Comparison of ENCODE assay signal across 27 cellular contexts in the genomic region with DNA sequence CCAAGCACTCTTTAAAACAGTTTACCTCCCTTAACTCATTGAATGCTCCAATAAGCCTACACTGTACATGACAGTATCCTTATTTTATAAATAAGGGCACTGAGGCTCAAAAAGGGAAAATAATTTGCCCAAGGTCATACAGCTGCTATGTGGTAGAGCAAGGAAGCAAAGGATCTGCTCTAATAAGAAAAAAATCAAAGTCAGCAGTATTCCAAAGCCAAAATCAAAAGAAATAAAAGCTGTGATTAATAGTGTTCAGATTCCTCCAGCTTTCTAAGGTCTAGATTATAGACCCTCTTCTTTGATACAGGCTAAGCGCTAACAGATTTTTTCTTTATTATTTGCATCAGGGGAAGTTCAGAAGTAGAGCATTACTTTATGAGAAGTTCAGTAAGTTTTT. TPM values are rescaled to one million over a fixed set of nuclear protein-coding genes. Genes with fewer than 3 reads are reported as not detected.
"Had no signal": no experiment of that assay in that cellular context is flagged by ENCODE, and none has a peak within 500 bp of the region (broad histone marks: within the 10 kb centered on the region; RNA-seq: fewer than 3 reads in every experiment).

No MANE protein-coding gene starts in this region.

- H3K79me2 ChIP-seq: hepatocyte had no signal

- H2AFZ ChIP-seq: hepatocyte had no signal

- H3K27me3 Mint-ChIP-seq: activated CD4-positive, alpha-beta memory T cell treated with anti-CD3 and anti-CD28 coated beads, Interleukin-2, amount 10 ng/mL, durations not matched to agents 7 days and 5 days; activated CD4-positive, alpha-beta T cell treated with anti-CD3 and anti-CD28 coated beads for 36 hours; activated CD4-positive, alpha-beta T cell treated with anti-CD3 and anti-CD28 coated beads, Interleukin-2, amount 10 ng/mL, durations not matched to agents 24 days and 14 days; activated naive CD4-positive, alpha-beta T cell treated with anti-CD3 and anti-CD28 coated beads, Interleukin-2, amount 10 ng/mL, durations not matched to agents 7 days and 5 days; activated naive CD8-positive, alpha-beta T cell treated with anti-CD3 and anti-CD28 coated beads, Interleukin-2, amount 10 ng/mL, durations not matched to agents 7 days and 5 days; activated T-cell treated with anti-CD3 and anti-CD28 coated beads, Interleukin-2, amount 50 U/mL, for 24 hours had no signal

- H3K27ac ChIP-seq: ascending aorta, breast epithelium, cardiac muscle cell, colonic mucosa, gastrocnemius medialis, heart right ventricle, hepatocyte had no signal

- H3K4me3 ChIP-seq: ascending aorta, breast epithelium, cardiac muscle cell, colonic mucosa, gastrocnemius medialis, heart right ventricle, hepatocyte had no signal

- H3K4me1 ChIP-seq: ascending aorta, colonic mucosa had no signal

- H3K36me3 ChIP-seq: ascending aorta, breast epithelium, cardiac muscle cell, colonic mucosa, gastrocnemius medialis, heart right ventricle had no signal

- H3K9me3 Mint-ChIP-seq: activated CD4-positive, alpha-beta memory T cell treated with anti-CD3 and anti-CD28 coated beads, Interleukin-2, amount 10 ng/mL, durations not matched to agents 7 days and 5 days; activated CD4-positive, alpha-beta T cell treated with anti-CD3 and anti-CD28 coated beads, Interleukin-2, amount 10 ng/mL, durations not matched to agents 24 days and 14 days; activated naive CD4-positive, alpha-beta T cell treated with anti-CD3 and anti-CD28 coated beads, Interleukin-2, amount 10 ng/mL, durations not matched to agents 7 days and 5 days; activated naive CD4-positive, alpha-beta T cell treated with anti-CD3 and anti-CD28 coated beads, Interleukin-2, amount 50 U/mL, for 72 hours; activated naive CD8-positive, alpha-beta T cell treated with anti-CD3 and anti-CD28 coated beads, Interleukin-2, amount 10 ng/mL, durations not matched to agents 7 days and 5 days; activated T-cell treated with anti-CD3 and anti-CD28 coated beads, Interleukin-2, amount 50 U/mL, for 24 hours; brain had no signal

- ATAC-seq: activated CD4-positive, alpha-beta T cell treated with anti-CD3 and anti-CD28 coated beads for 36 hours had no signal

- H3K9me3 ChIP-seq: ascending aorta, breast epithelium, colonic mucosa, gastrocnemius medialis, heart right ventricle had no signal

- H3K4me3 Mint-ChIP-seq: activated CD4-positive, alpha-beta memory T cell treated with anti-CD3 and anti-CD28 coated beads, Interleukin-2, amount 10 ng/mL, durations not matched to agents 7 days and 5 days; activated CD4-positive, alpha-beta T cell treated with anti-CD3 and anti-CD28 coated beads for 36 hours; activated CD4-positive, alpha-beta T cell treated with anti-CD3 and anti-CD28 coated beads, Interleukin-2, amount 10 ng/mL, durations not matched to agents 24 days and 14 days; activated naive CD4-positive, alpha-beta T cell treated with anti-CD3 and anti-CD28 coated beads, Interleukin-2, amount 10 ng/mL, durations not matched to agents 7 days and 5 days; activated naive CD8-positive, alpha-beta T cell treated with anti-CD3 and anti-CD28 coated beads, Interleukin-2, amount 10 ng/mL, durations not matched to agents 7 days and 5 days; activated T-cell treated with anti-CD3 and anti-CD28 coated beads, Interleukin-2, amount 50 U/mL, for 24 hours; brain had no signal

- FAIRE-seq: endometrium had no signal

- H3K27me3 ChIP-seq: ascending aorta, breast epithelium, colonic mucosa, foreskin keratinocyte, gastrocnemius medialis, heart right ventricle, hepatocyte had no signal

- H3K27ac Mint-ChIP-seq: activated CD4-positive, alpha-beta memory T cell treated with anti-CD3 and anti-CD28 coated beads, Interleukin-2, amount 10 ng/mL, durations not matched to agents 7 days and 5 days; activated CD4-positive, alpha-beta T cell treated with anti-CD3 and anti-CD28 coated beads for 36 hours; activated naive CD4-positive, alpha-beta T cell treated with anti-CD3 and anti-CD28 coated beads, Interleukin-2, amount 10 ng/mL, durations not matched to agents 7 days and 5 days; activated naive CD8-positive, alpha-beta T cell treated with anti-CD3 and anti-CD28 coated beads, Interleukin-2, amount 10 ng/mL, durations not matched to agents 7 days and 5 days; activated T-cell treated with anti-CD3 and anti-CD28 coated beads, Interleukin-2, amount 50 U/mL, for 24 hours had no signal

- H3K36me3 Mint-ChIP-seq: brain had no signal

- DNase-seq: activated CD4-positive, alpha-beta memory T cell treated with anti-CD3 and anti-CD28 coated beads, Interleukin-2, amount 10 ng/mL, durations not matched to agents 7 days and 5 days; activated CD4-positive, CD25-positive, alpha-beta regulatory T cell; activated CD4-positive, CD25-positive, alpha-beta regulatory T cell treated with anti-CD3 and anti-CD28 coated beads, Interleukin-2, amount 50 U/mL, for 72 hours; activated CD8-positive, alpha-beta memory T cell treated with anti-CD3 and anti-CD28 coated beads, Interleukin-2, amount 50 U/mL, for 48 hours; activated gamma-delta T cell; activated naive CD4-positive, alpha-beta T cell; activated naive CD8-positive, alpha-beta T cell treated with anti-CD3 and anti-CD28 coated beads, Interleukin-2, amount 10 ng/mL, durations not matched to agents 7 days and 5 days; activated T-cell treated with anti-CD3 and anti-CD28 coated beads for 4 hours; activated T-cell treated with anti-CD3 and anti-CD28 coated beads, Interleukin-2, amount 50 U/mL, for 24 hours; cerebellar nuclear complex; effector CD8-positive, alpha-beta T cell had no signal

- H3K4me2 ChIP-seq: hepatocyte had no signal

RNA-seq across cellular contexts. Expression of gene IL12RB2, which starts 39.3 kb away (rescaled TPM):
- total RNA-seq: ascending aorta, cardiac muscle cell, dermis microvascular lymphatic vessel endothelial cell had no signal
- polyA plus RNA-seq: endothelial cell of umbilical vein, hepatocyte had no signal
